19 cellular contexts compared by ENCODE assay signal in genomic region chr18:13124411-13124810, GRCh38.
"Had no signal": no experiment of that assay in that cellular context is flagged by ENCODE, and none has a peak within 500 bp of the region (broad histone marks: within the 10 kb centered on the region; RNA-seq: fewer than 3 reads in every experiment).

No MANE protein-coding gene starts in this region.

- H3K9me3 ChIP-seq: esophagus muscularis mucosa, gastroesophageal sphincter, spleen, thoracic aorta, transverse colon had no signal

- H3K4me3 Mint-ChIP-seq: immature natural killer cell; naive thymus-derived CD8-positive, alpha-beta T cell; stimulated activated naive B cell treated with anti-CD40 and anti-IgM and Interleukin-4, amounts not matched to agents 10 μg/mL and 1 μg/mL and 100 μg/mL, for 72 hours; stimulated activated naive CD8-positive, alpha-beta T cell treated with anti-CD3 and anti-CD28 coated beads, Interleukin-15, amount 100 ng/mL, for 72 hours had no signal

- H3K36me3 ChIP-seq: transverse colon had no signal

- H3K9me3 Mint-ChIP-seq: immature natural killer cell; naive thymus-derived CD8-positive, alpha-beta T cell; stimulated activated naive B cell treated with anti-CD40 and anti-IgM and Interleukin-4, amounts not matched to agents 10 μg/mL and 1 μg/mL and 100 μg/mL, for 72 hours; stimulated activated naive CD8-positive, alpha-beta T cell treated with anti-CD3 and anti-CD28 coated beads, Interleukin-15, amount 100 ng/mL, for 72 hours had no signal

- H3K27ac ChIP-seq: coronary artery, esophagus muscularis mucosa, gastroesophageal sphincter, spleen, thoracic aorta, transverse colon had no signal

- H3K4me1 ChIP-seq: esophagus muscularis mucosa, gastroesophageal sphincter, transverse colon had no signal

- DNase-seq: central memory CD4-positive, alpha-beta T cell; effector CD4-positive, alpha-beta T cell; immature natural killer cell; kidney; left cardiac atrium; mammary epithelial cell; naive thymus-derived CD8-positive, alpha-beta T cell; posterior cingulate gyrus; spleen; stimulated activated CD4-positive, alpha-beta T cell treated with anti-CD3 and anti-CD28 coated beads, Interleukin-2, amount 100 ng/mL, for 24 hours; stimulated activated CD4-positive, alpha-beta T cell treated with anti-CD3 and anti-CD28 coated beads, Interleukin-4, amount 100 ng/mL, for 4 hours; stimulated activated naive B cell treated with anti-CD40 and anti-IgM and Interleukin-4, amounts not matched to agents 10 μg/mL and 1 μg/mL and 100 μg/mL, for 72 hours; stimulated activated naive CD8-positive, alpha-beta T cell treated with anti-CD3 and anti-CD28 coated beads, Interleukin-15, amount 100 ng/mL, for 72 hours; transverse colon had no signal

- H3K4me3 ChIP-seq: coronary artery, esophagus muscularis mucosa, gastroesophageal sphincter, spleen, thoracic aorta, transverse colon had no signal

- H3K27me3 ChIP-seq: esophagus muscularis mucosa, gastroesophageal sphincter, spleen, transverse colon had no signal

- H3K27ac Mint-ChIP-seq: stimulated activated naive B cell treated with anti-CD40 and anti-IgM and Interleukin-4, amounts not matched to agents 10 μg/mL and 1 μg/mL and 100 μg/mL, for 72 hours had no signal

- ATAC-seq: gastroesophageal sphincter; left cardiac atrium; naive thymus-derived CD8-positive, alpha-beta T cell; sciatic nerve; stimulated activated naive B cell treated with anti-CD40 and anti-IgM and Interleukin-4, amounts not matched to agents 10 μg/mL and 1 μg/mL and 100 μg/mL, for 72 hours; stimulated activated naive CD8-positive, alpha-beta T cell treated with anti-CD3 and anti-CD28 coated beads, Interleukin-15, amount 100 ng/mL, for 72 hours had no signal

- H3K27me3 Mint-ChIP-seq: naive thymus-derived CD8-positive, alpha-beta T cell; stimulated activated naive B cell treated with anti-CD40 and anti-IgM and Interleukin-4, amounts not matched to agents 10 μg/mL and 1 μg/mL and 100 μg/mL, for 72 hours; stimulated activated naive CD8-positive, alpha-beta T cell treated with anti-CD3 and anti-CD28 coated beads, Interleukin-15, amount 100 ng/mL, for 72 hours had no signal
